In the genomic region with DNA sequence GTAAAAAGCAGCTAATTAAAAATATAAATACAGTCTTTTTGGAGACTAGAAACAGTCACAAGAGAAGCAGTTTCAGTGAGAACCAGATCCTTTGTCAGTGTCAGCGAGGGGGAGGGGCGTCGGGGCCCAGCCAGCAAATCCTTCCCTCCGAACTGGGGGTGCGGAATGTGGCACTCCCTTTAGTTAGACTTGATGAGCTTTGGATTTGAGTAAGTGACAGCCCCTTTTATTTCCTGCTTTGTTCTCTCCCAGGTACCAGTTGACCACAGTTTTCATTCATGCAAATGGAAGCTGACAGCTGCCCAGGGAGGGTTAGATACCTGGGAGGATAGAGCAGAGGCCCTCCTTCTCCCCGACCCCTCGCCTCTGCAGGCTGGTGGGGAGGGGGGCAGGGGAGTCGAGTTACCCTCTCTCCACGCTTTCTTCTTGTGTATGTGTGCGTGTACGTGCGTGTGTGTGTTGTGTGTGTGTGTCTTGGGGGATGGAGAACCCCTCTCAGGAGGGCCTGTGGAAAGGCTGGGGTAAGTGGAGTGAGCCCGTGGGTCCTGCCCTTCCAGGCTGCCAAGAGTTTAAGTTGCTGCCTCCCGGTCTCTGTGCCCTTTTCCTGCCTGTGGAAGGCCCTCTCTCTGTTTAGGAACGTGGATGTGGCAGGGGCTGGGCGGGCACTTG, we compare ENCODE assay signal across 10 cellular contexts. TPM values are rescaled to one million over a fixed set of nuclear protein-coding genes. Genes with fewer than 3 reads are reported as not detected.
DNase-seq lines count a peak whose midpoint lies in the region; ATAC-seq, FAIRE-seq and TF ChIP-seq lines count a peak whose summit lies in the region.
"Had no signal": no experiment of that assay in that cellular context is flagged by ENCODE, and none has a peak within 500 bp of the region (broad histone marks: within the 10 kb centered on the region; RNA-seq: fewer than 3 reads in every experiment).

No MANE protein-coding gene starts in this region.

- 65 to 76% methylated on average over 9 to 14 of the region's 16 CpGs for WGBS in esophagus squamous epithelium, 2 donors
- WGBS in right lobe of liver (ENCODE audit: insufficient coverage, low coverage, low lambda C conversion rate, missing lambda C conversion rate) = 67% methylated on average over 4 of the region's 16 CpGs

- H3K4me3 ChIP-seq in Peyer's patch = no peak overlapping the region
- H3K4me3 ChIP-seq in esophagus squamous epithelium = no peak overlapping the region
- peak overlapping the region; percentile 10 for H3K4me3 ChIP-seq in retinal pigment epithelial cell (ENCODE audit: low read length)
- no peak overlapping the region for H3K4me3 ChIP-seq in right lobe of liver

- ATAC-seq in HG03280 (IDR thresholded peaks at IDR 0.05; ENCODE audit: unreplicated experiment) (no peak), right lobe of liver (no peak)

- TF ChIP-seq POLR2A in Peyer's patch (IDR thresholded peaks at IDR 0.05) = no peak
- no peak for TF ChIP-seq POLR2A in esophagus squamous epithelium (IDR thresholded peaks at IDR 0.05)
- TF ChIP-seq POLR2A in H54 (IDR thresholded peaks at IDR 0.05; ENCODE audit: low read depth, low read length) = no peak
- no peak for TF ChIP-seq POLR2A in right lobe of liver (IDR thresholded peaks at IDR 0.05)

- H3K27ac ChIP-seq in Peyer's patch = peak overlapping the region in 3 of 4 donors; percentile 10 to 68 (median 13)
- peak overlapping the region in 3 of 4 donors; percentile 14 to 65 (median 29) for H3K27ac ChIP-seq in esophagus squamous epithelium
- no peak overlapping the region for H3K27ac ChIP-seq in right lobe of liver
- H3K27ac ChIP-seq: epithelial cell of prostate had no signal

- no peaks in the 10 kb centered on the region for H3K9me3 ChIP-seq in Peyer's patch
- no peaks in the 10 kb centered on the region for H3K9me3 ChIP-seq in esophagus squamous epithelium
- H3K9me3 ChIP-seq in right lobe of liver = no peaks in the 10 kb centered on the region

- no peak for FAIRE-seq in H54 (lab: Jason Lieb, UNC)
- FAIRE-seq: A204.1 had no signal

- H3K27me3 ChIP-seq in Peyer's patch (no peaks in the 10 kb centered on the region), esophagus squamous epithelium (no peaks in the 10 kb centered on the region), right lobe of liver (no peaks in the 10 kb centered on the region)

- H3K36me3 ChIP-seq in Peyer's patch (no peaks in the 10 kb centered on the region), esophagus squamous epithelium (no peaks in the 10 kb centered on the region), right lobe of liver (no peaks in the 10 kb centered on the region)

- TF ChIP-seq CTCF in Peyer's patch (IDR thresholded peaks at IDR 0.05) = no peak
- TF ChIP-seq CTCF in esophagus squamous epithelium (IDR thresholded peaks at IDR 0.05) = no peak
- TF ChIP-seq CTCF in retinal pigment epithelial cell (conservative IDR thresholded peaks at IDR 0.05; ENCODE audit: low read depth, low read length) = no peak
- TF ChIP-seq CTCF in right lobe of liver (IDR thresholded peaks at IDR 0.05) = no peak

- DNase-seq in NCI-H2107 treated with DMSO at 0.1 percent for 48 hours (lab: John Stamatoyannopoulos, UW; ENCODE audit: unreplicated experiment) (peak; percentile 66), NCI-H2107 (lab: John Stamatoyannopoulos, UW) (no peak), Peyer's patch (no peak), esophagus squamous epithelium (lab: John Stamatoyannopoulos, UW) (no peak), retinal pigment epithelial cell (ENCODE audit: low read depth) (no peak), H54 (ENCODE audit: insufficient read length, low spot score) (no peak), right lobe of liver (no peak)

- intact Hi-C loops in esophagus squamous epithelium (cut with DNase I) (no loop called here), right lobe of liver (cut with DNase I) (no loop called here)

- H3K4me1 ChIP-seq in Peyer's patch (peaks cover 0 to 21% (median 11%) of the 10 kb centered on the region in 4 donors), esophagus squamous epithelium (peaks cover 0 to 39% (median 4%) of the 10 kb centered on the region in 3 donors), right lobe of liver (peaks cover 0 to 11% (median 4%) of the 10 kb centered on the region in 4 donors)

RNA-seq across cellular contexts. Expression of a gene that starts 38.3 kb away (rescaled TPM):
- total RNA-seq in Peyer's patch (10 to 100 TPM; 28.1 to 50.1 (median 37.5) TPM), esophagus squamous epithelium (10 to 100 TPM in 1 of 4 donors, 1 to 10 TPM in 3; 1.7 to 11.6 (median 3.4) TPM), right lobe of liver (10 to 100 TPM; 12.5 to 33.0 (median 19.8) TPM)

Comparison
In these comparisons a context has a peak if more than half of its experiments do, and no peak if none do; other contexts are left out.
1. H3K27ac ChIP-seq: peak in Peyer's patch (3 of 4) and esophagus squamous epithelium (3 of 4); none in right lobe of liver (0 of 3).